In the genomic region with DNA sequence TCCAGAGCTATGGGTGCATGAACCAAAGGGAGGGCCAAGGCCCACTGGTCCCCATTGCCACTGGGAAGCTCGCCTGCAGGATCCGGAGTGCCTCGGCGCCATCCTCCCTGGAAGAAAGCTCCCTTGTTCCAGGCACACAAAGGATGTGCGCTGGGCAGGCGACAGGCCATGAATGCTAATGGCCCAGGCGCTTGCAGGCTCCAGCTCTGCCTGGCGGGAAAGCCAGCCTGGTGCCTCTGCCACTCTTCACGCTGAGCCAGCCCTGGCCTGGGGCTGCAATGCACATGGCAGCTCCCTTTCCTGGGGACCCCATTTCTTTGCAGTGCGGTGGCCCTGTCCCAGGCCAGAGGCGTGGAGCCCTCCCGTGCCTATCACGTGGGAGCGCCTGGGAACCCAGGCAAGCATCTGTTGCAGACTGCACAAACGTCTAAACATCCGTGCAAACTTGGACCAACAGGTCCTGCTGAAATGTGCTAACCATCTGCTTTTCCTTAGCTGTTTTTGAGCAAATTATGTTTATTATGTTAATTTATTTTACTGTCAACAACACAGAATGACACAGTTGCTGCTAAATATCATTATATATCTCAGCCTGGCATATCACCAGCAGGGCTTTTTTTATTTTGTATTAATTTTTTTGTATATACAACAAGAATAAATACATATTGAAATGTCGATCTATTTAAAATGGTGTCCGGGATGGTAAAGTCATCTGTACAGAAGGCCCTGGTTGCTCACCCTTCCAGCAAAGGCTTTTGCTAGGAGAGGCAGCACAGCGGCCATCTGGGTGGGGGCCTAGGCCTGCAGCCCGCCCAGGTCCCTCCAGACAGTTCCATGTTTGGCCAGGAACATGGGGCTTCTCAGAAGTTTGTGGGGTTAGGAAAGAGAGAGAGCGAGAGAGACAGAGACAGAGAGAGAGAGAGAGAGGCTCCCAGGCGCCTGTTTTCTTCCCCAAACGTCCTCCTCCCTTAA, we compare ENCODE assay signal across 2 cellular contexts.
TF ChIP-seq lines count a peak whose summit lies in the region.

No MANE protein-coding gene starts in this region.

TF ChIP-seq in SK-N-SH, 30 proteins besides CTCF, POLR2A, EP300 and RAD21 (continued from another document):
- TF ChIP-seq, protein P1, sequence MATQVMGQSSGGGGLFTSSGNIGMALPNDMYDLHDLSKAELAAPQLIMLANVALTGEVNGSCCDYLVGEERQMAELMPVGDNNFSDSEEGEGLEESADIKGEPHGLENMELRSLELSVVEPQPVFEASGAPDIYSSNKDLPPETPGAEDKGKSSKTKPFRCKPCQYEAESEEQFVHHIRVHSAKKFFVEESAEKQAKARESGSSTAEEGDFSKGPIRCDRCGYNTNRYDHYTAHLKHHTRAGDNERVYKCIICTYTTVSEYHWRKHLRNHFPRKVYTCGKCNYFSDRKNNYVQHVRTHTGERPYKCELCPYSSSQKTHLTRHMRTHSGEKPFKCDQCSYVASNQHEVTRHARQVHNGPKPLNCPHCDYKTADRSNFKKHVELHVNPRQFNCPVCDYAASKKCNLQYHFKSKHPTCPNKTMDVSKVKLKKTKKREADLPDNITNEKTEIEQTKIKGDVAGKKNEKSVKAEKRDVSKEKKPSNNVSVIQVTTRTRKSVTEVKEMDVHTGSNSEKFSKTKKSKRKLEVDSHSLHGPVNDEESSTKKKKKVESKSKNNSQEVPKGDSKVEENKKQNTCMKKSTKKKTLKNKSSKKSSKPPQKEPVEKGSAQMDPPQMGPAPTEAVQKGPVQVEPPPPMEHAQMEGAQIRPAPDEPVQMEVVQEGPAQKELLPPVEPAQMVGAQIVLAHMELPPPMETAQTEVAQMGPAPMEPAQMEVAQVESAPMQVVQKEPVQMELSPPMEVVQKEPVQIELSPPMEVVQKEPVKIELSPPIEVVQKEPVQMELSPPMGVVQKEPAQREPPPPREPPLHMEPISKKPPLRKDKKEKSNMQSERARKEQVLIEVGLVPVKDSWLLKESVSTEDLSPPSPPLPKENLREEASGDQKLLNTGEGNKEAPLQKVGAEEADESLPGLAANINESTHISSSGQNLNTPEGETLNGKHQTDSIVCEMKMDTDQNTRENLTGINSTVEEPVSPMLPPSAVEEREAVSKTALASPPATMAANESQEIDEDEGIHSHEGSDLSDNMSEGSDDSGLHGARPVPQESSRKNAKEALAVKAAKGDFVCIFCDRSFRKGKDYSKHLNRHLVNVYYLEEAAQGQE (IDR thresholded peaks at IDR 0.05; ENCODE audit: low read depth, low read length), result no peak
- TF ChIP-seq JUND (IDR thresholded peaks at IDR 0.05), result no peak
- TF ChIP-seq, protein P2, sequence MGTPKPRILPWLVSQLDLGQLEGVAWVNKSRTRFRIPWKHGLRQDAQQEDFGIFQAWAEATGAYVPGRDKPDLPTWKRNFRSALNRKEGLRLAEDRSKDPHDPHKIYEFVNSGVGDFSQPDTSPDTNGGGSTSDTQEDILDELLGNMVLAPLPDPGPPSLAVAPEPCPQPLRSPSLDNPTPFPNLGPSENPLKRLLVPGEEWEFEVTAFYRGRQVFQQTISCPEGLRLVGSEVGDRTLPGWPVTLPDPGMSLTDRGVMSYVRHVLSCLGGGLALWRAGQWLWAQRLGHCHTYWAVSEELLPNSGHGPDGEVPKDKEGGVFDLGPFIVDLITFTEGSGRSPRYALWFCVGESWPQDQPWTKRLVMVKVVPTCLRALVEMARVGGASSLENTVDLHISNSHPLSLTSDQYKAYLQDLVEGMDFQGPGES (IDR thresholded peaks at IDR 0.05; ENCODE audit: low read depth, low read length), result no peak
- TF ChIP-seq NRF1 (IDR thresholded peaks at IDR 0.05; ENCODE audit: low read depth, low read length), result no peak
- TF ChIP-seq RCOR1 (IDR thresholded peaks at IDR 0.05; ENCODE audit: low read length), result no peak
- no peak for TF ChIP-seq RFX5 (IDR thresholded peaks at IDR 0.05; ENCODE audit: low read length)
- no peak for TF ChIP-seq GATA2 (CRISPR knock-in tag; IDR thresholded peaks at IDR 0.05)
- no peak for TF ChIP-seq FOXJ3 (CRISPR knock-in tag; IDR thresholded peaks at IDR 0.05)
- TF ChIP-seq MAX (IDR thresholded peaks at IDR 0.05; ENCODE audit: low read depth), result no peak
- TF ChIP-seq YY1 (IDR thresholded peaks at IDR 0.05; ENCODE audit: low read depth), result no peak
- no peak for TF ChIP-seq GABPA (IDR thresholded peaks at IDR 0.05; ENCODE audit: low read depth)
- TF ChIP-seq MXI1 (IDR thresholded peaks at IDR 0.05; ENCODE audit: low read depth, low read length), result no peak
- TF ChIP-seq ZBTB33 (IDR thresholded peaks at IDR 0.05; ENCODE audit: borderline replicate concordance, low read depth), result no peak
- TF ChIP-seq FOSL2 (IDR thresholded peaks at IDR 0.05; ENCODE audit: borderline replicate concordance, low read depth), result no peak
- no peak for TF ChIP-seq USF2 (IDR thresholded peaks at IDR 0.05; ENCODE audit: borderline replicate concordance, low read depth, low read length)
- TF ChIP-seq TAF1 (IDR thresholded peaks at IDR 0.05; ENCODE audit: borderline replicate concordance, low read depth, low read length), result no peak

TF ChIP-seq in SK-N-SH treated with all-trans-retinoic acid at 6 μM for 48 hours, 23 proteins besides CTCF, POLR2A, EP300 and RAD21 (continued from another document):
- TF ChIP-seq CREB5 (CRISPR knock-in tag; IDR thresholded peaks at IDR 0.05; ENCODE audit: low read depth) (no peak), TSHZ2 (CRISPR knock-in tag; IDR thresholded peaks at IDR 0.05) (no peak), POU6F1 (CRISPR knock-in tag; IDR thresholded peaks at IDR 0.05; ENCODE audit: borderline replicate concordance, low read depth) (no peak)
- TF ChIP-seq, protein P3, sequence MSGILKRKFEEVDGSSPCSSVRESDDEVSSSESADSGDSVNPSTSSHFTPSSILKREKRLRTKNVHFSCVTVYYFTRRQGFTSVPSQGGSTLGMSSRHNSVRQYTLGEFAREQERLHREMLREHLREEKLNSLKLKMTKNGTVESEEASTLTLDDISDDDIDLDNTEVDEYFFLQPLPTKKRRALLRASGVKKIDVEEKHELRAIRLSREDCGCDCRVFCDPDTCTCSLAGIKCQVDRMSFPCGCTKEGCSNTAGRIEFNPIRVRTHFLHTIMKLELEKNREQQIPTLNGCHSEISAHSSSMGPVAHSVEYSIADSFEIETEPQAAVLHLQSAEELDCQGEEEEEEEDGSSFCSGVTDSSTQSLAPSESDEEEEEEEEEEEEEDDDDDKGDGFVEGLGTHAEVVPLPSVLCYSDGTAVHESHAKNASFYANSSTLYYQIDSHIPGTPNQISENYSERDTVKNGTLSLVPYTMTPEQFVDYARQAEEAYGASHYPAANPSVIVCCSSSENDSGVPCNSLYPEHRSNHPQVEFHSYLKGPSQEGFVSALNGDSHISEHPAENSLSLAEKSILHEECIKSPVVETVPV (CRISPR knock-in tag; IDR thresholded peaks at IDR 0.05), result no peak
TF ChIP-seq in SK-N-SH treated with all-trans-retinoic acid at 6 μM for 48 hours: peak in this region for 0.
